ENCODE assay signal across 18 cellular contexts in the genomic region with DNA sequence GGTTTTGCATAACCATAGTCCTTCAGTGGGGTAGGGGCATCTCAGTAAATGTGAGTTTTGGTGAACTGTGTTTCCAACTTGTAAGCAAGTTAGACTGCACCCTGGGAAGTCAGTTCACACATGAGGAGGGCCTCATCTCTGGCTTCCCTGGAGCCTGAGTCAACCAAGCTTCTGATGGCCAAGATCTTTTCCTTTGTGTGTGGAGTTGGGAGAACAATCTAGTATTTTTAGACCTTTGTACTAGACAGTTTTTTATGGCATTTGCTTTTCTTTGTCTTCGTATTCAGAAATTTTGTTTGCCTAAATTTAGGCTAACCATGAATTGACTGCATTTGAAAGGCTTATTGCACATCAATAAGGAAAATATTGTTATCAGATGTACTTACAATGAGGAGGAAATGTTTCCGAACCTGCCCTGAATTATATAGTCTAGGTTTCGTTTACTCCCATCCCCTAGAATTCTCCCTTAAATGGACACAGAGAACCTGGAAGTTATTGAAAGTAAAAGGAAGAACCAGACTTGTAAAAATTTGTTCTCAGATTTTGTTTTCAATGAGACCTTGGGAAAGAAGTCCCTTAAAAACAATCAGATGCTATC.
"Had no signal": no experiment of that assay in that cellular context is flagged by ENCODE, and none has a peak within 500 bp of the region (broad histone marks: within the 10 kb centered on the region; RNA-seq: fewer than 3 reads in every experiment).

No MANE protein-coding gene starts in this region.

- H3K36me3 ChIP-seq: brain microvascular endothelial cell, gastrocnemius medialis, prostate gland, stomach had no signal

- H3K4me1 Mint-ChIP-seq: activated CD4-positive, alpha-beta T cell treated with anti-CD3 and anti-CD28 coated beads, Interleukin-2, amount 10 ng/mL, durations not matched to agents 24 days and 14 days; activated naive CD8-positive, alpha-beta T cell treated with anti-CD3 and anti-CD28 coated beads, Interleukin-2, amount 10 ng/mL, durations not matched to agents 7 days and 5 days had no signal

- H3K27ac Mint-ChIP-seq: activated CD4-positive, alpha-beta T cell treated with anti-CD3 and anti-CD28 coated beads, Interleukin-2, amount 10 ng/mL, durations not matched to agents 24 days and 14 days; activated CD8-positive, alpha-beta T cell treated with anti-CD3 and anti-CD28 coated beads, Interleukin-2, amount 10 ng/mL, durations not matched to agents 7 days and 5 days; activated naive CD8-positive, alpha-beta T cell treated with anti-CD3 and anti-CD28 coated beads, Interleukin-2, amount 10 ng/mL, durations not matched to agents 7 days and 5 days; activated T-cell treated with anti-CD3 and anti-CD28 coated beads, Interleukin-2, amount 50 U/mL, for 72 hours had no signal

- H3K27me3 ChIP-seq: brain microvascular endothelial cell, gastrocnemius medialis, stomach, testis had no signal

- ATAC-seq: activated CD8-positive, alpha-beta T cell treated with anti-CD3 and anti-CD28 coated beads, Interleukin-2, amount 10 ng/mL, durations not matched to agents 7 days and 5 days; activated T-cell treated with anti-CD3 and anti-CD28 coated beads, Interleukin-2, amount 50 U/mL, for 72 hours; gastrocnemius medialis; left ventricle myocardium superior; sciatic nerve had no signal

- H3K4me1 ChIP-seq: prostate gland, testis had no signal

- H3K4me3 Mint-ChIP-seq: activated CD4-positive, alpha-beta T cell treated with anti-CD3 and anti-CD28 coated beads, Interleukin-2, amount 10 ng/mL, durations not matched to agents 24 days and 14 days; activated CD8-positive, alpha-beta T cell treated with anti-CD3 and anti-CD28 coated beads, Interleukin-2, amount 10 ng/mL, durations not matched to agents 7 days and 5 days; activated naive CD8-positive, alpha-beta T cell treated with anti-CD3 and anti-CD28 coated beads, Interleukin-2, amount 10 ng/mL, durations not matched to agents 7 days and 5 days; activated T-cell treated with anti-CD3 and anti-CD28 coated beads, Interleukin-2, amount 50 U/mL, for 72 hours had no signal

- H3K27ac ChIP-seq: brain microvascular endothelial cell, epithelial cell of prostate, gastrocnemius medialis, prostate gland, testis had no signal

- H3K36me3 Mint-ChIP-seq: activated naive CD8-positive, alpha-beta T cell treated with anti-CD3 and anti-CD28 coated beads, Interleukin-2, amount 10 ng/mL, durations not matched to agents 7 days and 5 days had no signal

- H3K27me3 Mint-ChIP-seq: activated CD4-positive, alpha-beta T cell treated with anti-CD3 and anti-CD28 coated beads, Interleukin-2, amount 10 ng/mL, durations not matched to agents 24 days and 14 days had no signal

- H3K9me3 ChIP-seq: gastrocnemius medialis, prostate gland, stomach, testis had no signal

- DNase-seq: activated CD4-positive, alpha-beta T cell treated with anti-CD3 and anti-CD28 coated beads, Interleukin-2, amount 10 ng/mL, durations not matched to agents 24 days and 14 days; activated CD4-positive, CD25-positive, alpha-beta regulatory T cell; activated CD8-positive, alpha-beta memory T cell treated with anti-CD3 and anti-CD28 coated beads, Interleukin-2, amount 50 U/mL, for 48 hours; activated CD8-positive, alpha-beta T cell treated with anti-CD3 and anti-CD28 coated beads, Interleukin-2, amount 10 ng/mL, durations not matched to agents 7 days and 5 days; activated naive CD4-positive, alpha-beta T cell; activated naive CD8-positive, alpha-beta T cell treated with anti-CD3 and anti-CD28 coated beads, Interleukin-2, amount 10 ng/mL, durations not matched to agents 7 days and 5 days; activated T-cell treated with anti-CD3 and anti-CD28 coated beads, Interleukin-2, amount 50 U/mL, for 72 hours; brain microvascular endothelial cell; dermis blood vessel endothelial cell; gastrocnemius medialis; left ventricle myocardium superior; stimulated activated CD4-positive, alpha-beta T cell treated with anti-CD3 and anti-CD28 coated beads, Interleukin-12 subunit alpha, Interleukin-12 subunit beta, amount 100 ng/mL, for 4 hours; stimulated activated CD4-positive, alpha-beta T cell treated with anti-CD3 and anti-CD28 coated beads, Interleukin-2, amount 100 ng/mL, for 24 hours; stomach; testis had no signal

- H3K4me3 ChIP-seq: gastrocnemius medialis, prostate gland, stomach, testis had no signal
